ENCODE assay signal across 27 cellular contexts in genomic region chrY:19713430-19713829, GRCh38. TPM values are rescaled to one million over a fixed set of nuclear protein-coding genes. Genes with fewer than 3 reads are reported as not detected.
DNase-seq lines count a peak whose midpoint lies in the region; ATAC-seq and TF ChIP-seq lines count a peak whose summit lies in the region.
"Had no signal": no experiment of that assay in that cellular context is flagged by ENCODE, and none has a peak within 500 bp of the region (broad histone marks: within the 10 kb centered on the region; RNA-seq: fewer than 3 reads in every experiment).

No MANE protein-coding gene starts in this region.

- H3K27me3 ChIP-seq in DOHH2 (ENCODE audit: control insufficient read depth, low read length): no peaks in the 10 kb centered on the region

- H3K36me3 Mint-ChIP-seq in endothelial cell (ENCODE audit: low read depth, unreplicated experiment): peaks cover 25% of the 10 kb centered on the region

- peaks cover 95% of the 10 kb centered on the region for H3K36me3 ChIP-seq in DOHH2 (ENCODE audit: control insufficient read depth, low read length)

- peaks cover 2% of the 10 kb centered on the region for H3K27me3 Mint-ChIP-seq in endothelial cell (ENCODE audit: unreplicated experiment)

- H3K9me3 ChIP-seq in DOHH2 (ENCODE audit: control insufficient read depth, insufficient read depth, low read length): no peaks in the 10 kb centered on the region

- H3K27ac ChIP-seq in DOHH2 (ENCODE audit: low read depth, low read length): peak overlapping the region; percentile 89
- H3K27ac ChIP-seq: C4-2B, HL-60 had no signal

- no peaks in the 10 kb centered on the region for H4K20me1 ChIP-seq in DOHH2 (ENCODE audit: control insufficient read depth, insufficient read depth, low read depth, low read length)

- H3K4me3 ChIP-seq in DOHH2 (ENCODE audit: low read length): peak overlapping the region; percentile 65
- no peak overlapping the region for H3K4me3 ChIP-seq in Jurkat, Clone E6-1 (ENCODE audit: low read length)
- H3K4me3 ChIP-seq: GM23338 had no signal

- no peak overlapping the region for H3K27ac Mint-ChIP-seq in endothelial cell (ENCODE audit: unreplicated experiment)
- H3K27ac Mint-ChIP-seq: GM23338; T-helper 1 cell treated with Interleukin-12 subunit alpha and Interleukin-12 subunit beta and Interleukin-4 antibody, amounts not matched to agents 30 μg/mL and 1 μg/mL, for 36 hours had no signal

- H3K4me2 ChIP-seq in DOHH2 (ENCODE audit: low read length): peak overlapping the region; percentile 75
- H3K4me2 ChIP-seq: GM23338 had no signal

- H3K9me3 Mint-ChIP-seq in endothelial cell (ENCODE audit: unreplicated experiment): no peaks in the 10 kb centered on the region
- H3K9me3 Mint-ChIP-seq: GM23338; T-helper 1 cell treated with Interleukin-12 subunit alpha and Interleukin-12 subunit beta and Interleukin-4 antibody, amounts not matched to agents 30 μg/mL and 1 μg/mL, for 36 hours had no signal

- H3K9me2 ChIP-seq in DOHH2 (replicated peaks; ENCODE audit: control insufficient read depth, low read length): no peaks in the 10 kb centered on the region

- H3K4me3 Mint-ChIP-seq in endothelial cell (ENCODE audit: unreplicated experiment): peak overlapping the region; percentile 12
- H3K4me3 Mint-ChIP-seq: GM23338; T-helper 1 cell treated with Interleukin-12 subunit alpha and Interleukin-12 subunit beta and Interleukin-4 antibody, amounts not matched to agents 30 μg/mL and 1 μg/mL, for 36 hours had no signal

- H3F3A ChIP-seq in DOHH2 (ENCODE audit: control insufficient read depth, insufficient read depth): no peaks in the 10 kb centered on the region

- H3K79me2 ChIP-seq in DOHH2 (ENCODE audit: control insufficient read depth, low read length): no peaks in the 10 kb centered on the region

- ATAC-seq in HG02623 (IDR thresholded peaks at IDR 0.05; ENCODE audit: unreplicated experiment) (peak; percentile 30), GM21526 (IDR thresholded peaks at IDR 0.05; ENCODE audit: low FRiP score, unreplicated experiment) (no peak)
- ATAC-seq: GM23338, HepG2, PC-3 had no signal

- TF ChIP-seq CTCF in DOHH2 (IDR thresholded peaks at IDR 0.05; ENCODE audit: low read depth, low read length, poor library complexity, severe bottlenecking) (no peak), endothelial cell (IDR thresholded peaks at IDR 0.05; ENCODE audit: unreplicated experiment) (no peak)

- DNase-seq in Jurkat, Clone E6-1 (ENCODE audit: low read depth, low spot score): peak; percentile 15
- DNase-seq in endothelial cell (ENCODE audit: low spot score) (no peak), D341Med (ENCODE audit: low spot score) (no peak), GM19238 (ENCODE audit: insufficient read length, low spot score) (no peak), NCI-H1436 (lab: John Stamatoyannopoulos, UW) (no peak)
- DNase-seq: AML-193, DMS79, HCEC 1CT, KBM-7, MM.1S, NCI-H1048, NCI-H1436 treated with DMSO at 0.1 percent for 48 hours, NCI-H1930, NCI-H345, NCI-H524 treated with DMSO at 0.1 percent for 48 hours, PC-3, SHP77 had no signal

- peaks cover 54% of the 10 kb centered on the region for H3K4me1 ChIP-seq in DOHH2 (ENCODE audit: control insufficient read depth, low read length)

- peaks cover 6% of the 10 kb centered on the region for H3K4me1 Mint-ChIP-seq in endothelial cell (ENCODE audit: unreplicated experiment)
- H3K4me1 Mint-ChIP-seq: GM23338 had no signal

RNA-seq across cellular contexts. Expression of gene KDM5D, which starts 31.1 kb away (rescaled TPM):
- not detected for polyA plus RNA-seq in Jurkat, Clone E6-1 (2012; ENCODE audit: insufficient read depth, insufficient read length)
- 70.0 TPM for total RNA-seq in endothelial cell (ENCODE audit: unreplicated experiment)
- total RNA-seq: HT-29, PC-3, RPMI7951 had no signal
